1 cellular context compared by ENCODE assay signal in the genomic region with DNA sequence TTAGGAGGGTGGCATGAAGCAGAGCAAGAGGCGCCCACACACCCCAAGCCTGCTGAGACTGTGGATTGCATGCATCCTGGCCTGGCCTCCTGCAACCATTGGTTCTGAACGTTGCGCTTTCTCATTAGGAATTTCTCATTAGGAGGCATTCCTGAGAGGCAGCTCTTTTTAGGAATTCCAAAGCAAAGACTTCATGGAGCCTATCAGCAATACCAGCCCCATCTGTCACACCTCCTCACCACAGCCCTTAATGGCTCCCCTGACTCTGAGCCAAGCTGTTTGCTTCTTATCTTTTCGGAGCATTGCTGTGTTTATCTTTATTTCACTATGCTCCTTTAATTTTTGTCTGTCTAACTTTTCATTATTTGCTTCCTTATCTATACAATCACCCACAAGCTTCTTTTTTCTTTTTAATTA.
TF ChIP-seq lines count a peak whose summit lies in the region.

No MANE protein-coding gene starts in this region.

TF ChIP-seq in HEK293, 187 proteins besides CTCF, POLR2A, EP300 and RAD21:
- no peak for TF ChIP-seq MEIS1 (CRISPR knock-in tag; IDR thresholded peaks at IDR 0.05; ENCODE audit: borderline replicate concordance)
- peak; percentile 86 for TF ChIP-seq OSR2 (tag by site-specific recombination; IDR thresholded peaks at IDR 0.05)
- peak; percentile 80 for TF ChIP-seq FEZF1 (tag by site-specific recombination; IDR thresholded peaks at IDR 0.05)
- TF ChIP-seq, protein P1, sequence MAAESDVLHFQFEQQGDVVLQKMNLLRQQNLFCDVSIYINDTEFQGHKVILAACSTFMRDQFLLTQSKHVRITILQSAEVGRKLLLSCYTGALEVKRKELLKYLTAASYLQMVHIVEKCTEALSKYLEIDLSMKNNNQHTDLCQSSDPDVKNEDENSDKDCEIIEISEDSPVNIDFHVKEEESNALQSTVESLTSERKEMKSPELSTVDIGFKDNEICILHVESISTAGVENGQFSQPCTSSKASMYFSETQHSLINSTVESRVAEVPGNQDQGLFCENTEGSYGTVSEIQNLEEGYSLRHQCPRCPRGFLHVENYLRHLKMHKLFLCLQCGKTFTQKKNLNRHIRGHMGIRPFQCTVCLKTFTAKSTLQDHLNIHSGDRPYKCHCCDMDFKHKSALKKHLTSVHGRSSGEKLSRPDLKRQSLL (tag by site-specific recombination; IDR thresholded peaks at IDR 0.05): no peak
- peak; percentile 37; the same call in 1 of the 2 replicates for TF ChIP-seq KLF10 (tag by site-specific recombination; IDR thresholded peaks at IDR 0.05)
- TF ChIP-seq ZFP69B (tag by site-specific recombination; IDR thresholded peaks at IDR 0.05): no peak
- TF ChIP-seq, protein P2, sequence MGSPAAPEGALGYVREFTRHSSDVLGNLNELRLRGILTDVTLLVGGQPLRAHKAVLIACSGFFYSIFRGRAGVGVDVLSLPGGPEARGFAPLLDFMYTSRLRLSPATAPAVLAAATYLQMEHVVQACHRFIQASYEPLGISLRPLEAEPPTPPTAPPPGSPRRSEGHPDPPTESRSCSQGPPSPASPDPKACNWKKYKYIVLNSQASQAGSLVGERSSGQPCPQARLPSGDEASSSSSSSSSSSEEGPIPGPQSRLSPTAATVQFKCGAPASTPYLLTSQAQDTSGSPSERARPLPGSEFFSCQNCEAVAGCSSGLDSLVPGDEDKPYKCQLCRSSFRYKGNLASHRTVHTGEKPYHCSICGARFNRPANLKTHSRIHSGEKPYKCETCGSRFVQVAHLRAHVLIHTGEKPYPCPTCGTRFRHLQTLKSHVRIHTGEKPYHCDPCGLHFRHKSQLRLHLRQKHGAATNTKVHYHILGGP (tag by site-specific recombination; IDR thresholded peaks at IDR 0.05): peak; percentile 85
- TF ChIP-seq ZFHX2 (tag by site-specific recombination; conservative IDR thresholded peaks at IDR 0.05): 0 out of 2 replicates have a peak, but pooled peaks have one; percentile 7
- no peak for TF ChIP-seq ZNF394 (tag by site-specific recombination; IDR thresholded peaks at IDR 0.05; ENCODE audit: borderline replicate concordance)
- TF ChIP-seq ZSCAN16 (tag by site-specific recombination; IDR thresholded peaks at IDR 0.05): no peak
- TF ChIP-seq PRDM10 (tag by site-specific recombination; IDR thresholded peaks at IDR 0.05): peak; percentile 33; the same call in 1 of the 2 replicates
- TF ChIP-seq ZNF473 (tag by site-specific recombination; IDR thresholded peaks at IDR 0.05): no peak
- no peak for TF ChIP-seq ZNF140 (tag by site-specific recombination; IDR thresholded peaks at IDR 0.05)
- TF ChIP-seq ZNF843 (tag by site-specific recombination; IDR thresholded peaks at IDR 0.05): peak; percentile 86
- peak; percentile 80 for TF ChIP-seq PRDM6 (tag by site-specific recombination; IDR thresholded peaks at IDR 0.05)
- peak; percentile 46; the same call in 1 of the 2 replicates for TF ChIP-seq KLF7 (tag by site-specific recombination; IDR thresholded peaks at IDR 0.05; ENCODE audit: borderline replicate concordance)
- TF ChIP-seq TCF7L2 (IDR thresholded peaks at IDR 0.05; ENCODE audit: borderline replicate concordance, low read depth, low read length): peak; percentile 60; the same call in 1 of the 2 replicates
- no peak for TF ChIP-seq ZBTB44 (tag by site-specific recombination; IDR thresholded peaks at IDR 0.05)
- no peak for TF ChIP-seq ZNF549 (tag by site-specific recombination; IDR thresholded peaks at IDR 0.05)
- TF ChIP-seq ZXDB (tag by site-specific recombination; IDR thresholded peaks at IDR 0.05): peak; percentile 74; the same call in 1 of the 2 replicates
- peak; percentile 44; the same call in 1 of the 2 replicates for TF ChIP-seq SP7 (tag by site-specific recombination; IDR thresholded peaks at IDR 0.05)
- TF ChIP-seq GLIS1 (tag by site-specific recombination; IDR thresholded peaks at IDR 0.05): peak; percentile 49
- TF ChIP-seq ZNF580 (tag by site-specific recombination; IDR thresholded peaks at IDR 0.05): 0 out of 2 replicates have a peak, but pooled peaks have one; percentile 37
